Comparison of ENCODE assay signal across 12 cellular contexts in genomic region chr13:91162180-91162579, GRCh38.
DNase-seq lines count a peak whose midpoint lies in the region; ATAC-seq and TF ChIP-seq lines count a peak whose summit lies in the region.
"Had no signal": no experiment of that assay in that cellular context is flagged by ENCODE, and none has a peak within 500 bp of the region (broad histone marks: within the 10 kb centered on the region; RNA-seq: fewer than 3 reads in every experiment).

No MANE protein-coding gene starts in this region.

- no peak overlapping the region for H2BK12ac ChIP-seq in neuronal stem cell (ENCODE audit: low read length)

- H3K27ac ChIP-seq in VCaP (no peak overlapping the region), neuronal stem cell (replicated peaks; ENCODE audit: low read length) (no peak overlapping the region), tibial artery (no peak overlapping the region)
- no peak overlapping the region for H3K27ac ChIP-seq in naive thymus-derived CD4-positive, alpha-beta T cell (ENCODE audit: low read depth, low read length)
- H3K27ac ChIP-seq: colonic mucosa had no signal

- no peak overlapping the region for H3K14ac ChIP-seq in neuronal stem cell (ENCODE audit: low read length)

- no peak overlapping the region for H3K4me2 ChIP-seq in neuronal stem cell (ENCODE audit: insufficient read depth, low read length, poor library complexity, severe bottlenecking)

- WGBS in neuronal stem cell (ENCODE audit: extremely low coverage in 2 of 2, insufficient read length in 2 of 2, insufficient replicate concordance in 1 of 2), 2 donors, result no CpG with 5 or more reads among the region's 3 CpGs

- no peak overlapping the region for H3K23ac ChIP-seq in neuronal stem cell (ENCODE audit: low read depth, low read length, poor library complexity)

- DNase-seq in GM12864 (ENCODE audit: low read depth) (no peak), neuronal stem cell (ENCODE audit: low spot score) (no peak), left cardiac atrium (no peak), tibial artery (no peak)
- no peak for DNase-seq in naive thymus-derived CD4-positive, alpha-beta T cell
- DNase-seq: activated naive CD8-positive, alpha-beta T cell treated with anti-CD3 and anti-CD28 coated beads, Interleukin-2, amount 50 U/mL, for 24 hours; colonic mucosa; kidney glomerular epithelial cell; NCI-H1048; T1000 had no signal

- H3K27me3 ChIP-seq in neuronal stem cell (ENCODE audit: control insufficient read depth in 3 of 3, insufficient read depth in 3 of 3, low read depth in 1 of 3, low read length in 3 of 3), result no peaks in the 10 kb centered on the region
- no peaks in the 10 kb centered on the region for H3K27me3 ChIP-seq in naive thymus-derived CD4-positive, alpha-beta T cell (ENCODE audit: control insufficient read depth in 2 of 2, insufficient read depth in 2 of 2, low read length in 2 of 2)
- H3K27me3 ChIP-seq in tibial artery, result peaks cover 0 to 7% of the 10 kb centered on the region in 2 donors
- H3K27me3 ChIP-seq: colonic mucosa had no signal

- no peak overlapping the region for H2BK15ac ChIP-seq in neuronal stem cell (ENCODE audit: low read length)

- peak; percentile 49 for ATAC-seq in HG02798 (IDR thresholded peaks at IDR 0.05; ENCODE audit: poor library complexity, unreplicated experiment)
- no peak for ATAC-seq in left cardiac atrium
- ATAC-seq in naive thymus-derived CD4-positive, alpha-beta T cell, result no peak
- ATAC-seq: activated naive CD8-positive, alpha-beta T cell treated with anti-CD3 and anti-CD28 coated beads, Interleukin-2, amount 50 U/mL, for 24 hours had no signal

- TF ChIP-seq CTCF in GM12864 (IDR thresholded peaks at IDR 0.05; ENCODE audit: low read depth, low read length, missing control alignments) (peak; percentile 33), VCaP (conservative IDR thresholded peaks at IDR 0.05) (peak; percentile 52), tibial artery (IDR thresholded peaks at IDR 0.05) (no peak)

- H3K27me3 Mint-ChIP-seq in naive thymus-derived CD4-positive, alpha-beta T cell, result peaks cover 11 to 52% (median 19%) of the 10 kb centered on the region in 5 donors

- H3K4ac ChIP-seq in neuronal stem cell (ENCODE audit: low read length), result no peak overlapping the region

- H3K18ac ChIP-seq in neuronal stem cell (ENCODE audit: low read length), result no peak overlapping the region

- no peak overlapping the region for H3K9ac ChIP-seq in neuronal stem cell (ENCODE audit: low read depth, low read length, poor library complexity)

- no peak overlapping the region for H3K4me3 Mint-ChIP-seq in naive thymus-derived CD4-positive, alpha-beta T cell
- H3K4me3 Mint-ChIP-seq: activated naive CD8-positive, alpha-beta T cell treated with anti-CD3 and anti-CD28 coated beads, Interleukin-2, amount 50 U/mL, for 24 hours had no signal

- no peak overlapping the region for H3K27ac Mint-ChIP-seq in naive thymus-derived CD4-positive, alpha-beta T cell
- H3K27ac Mint-ChIP-seq: activated naive CD8-positive, alpha-beta T cell treated with anti-CD3 and anti-CD28 coated beads, Interleukin-2, amount 50 U/mL, for 24 hours had no signal

- POLR2A ChIA-PET in naive thymus-derived CD4-positive, alpha-beta T cell (lab: Charles Lee), result no interaction called here

- H3K4me1 ChIP-seq in neuronal stem cell (ENCODE audit: control insufficient read depth in 2 of 2, insufficient read depth in 1 of 2, low read depth in 1 of 2, low read length in 2 of 2) (no peaks in the 10 kb centered on the region), tibial artery (no peaks in the 10 kb centered on the region)
- H3K4me1 ChIP-seq in naive thymus-derived CD4-positive, alpha-beta T cell (ENCODE audit: control insufficient read depth in 2 of 2, insufficient read depth in 2 of 2, low read length in 2 of 2), result no peaks in the 10 kb centered on the region
- H3K4me1 ChIP-seq: colonic mucosa had no signal

- no peaks in the 10 kb centered on the region for H3K36me3 Mint-ChIP-seq in naive thymus-derived CD4-positive, alpha-beta T cell

- no peak overlapping the region for H2AK5ac ChIP-seq in neuronal stem cell (ENCODE audit: low read depth, low read length)

- H3K9me3 Mint-ChIP-seq in naive thymus-derived CD4-positive, alpha-beta T cell, result peaks cover 0 to 8% (median 0%) of the 10 kb centered on the region in 11 donors
- H3K9me3 Mint-ChIP-seq: activated naive CD8-positive, alpha-beta T cell treated with anti-CD3 and anti-CD28 coated beads, Interleukin-2, amount 50 U/mL, for 24 hours had no signal

- H3K4me3 ChIP-seq in GM12864 (ENCODE audit: low read depth, low read length) (no peak overlapping the region), neuronal stem cell (ENCODE audit: low read length in 2 of 2) (no peak overlapping the region), tibial artery (no peak overlapping the region)
- no peak overlapping the region for H3K4me3 ChIP-seq in naive thymus-derived CD4-positive, alpha-beta T cell (ENCODE audit: low read length)
- H3K4me3 ChIP-seq: colonic mucosa had no signal

- no peaks in the 10 kb centered on the region for H3K36me3 ChIP-seq in neuronal stem cell (replicated peaks in 1 of 2; ENCODE audit: control insufficient read depth in 2 of 2, insufficient read depth in 2 of 2, low read length in 2 of 2)
- no peaks in the 10 kb centered on the region for H3K36me3 ChIP-seq in naive thymus-derived CD4-positive, alpha-beta T cell (ENCODE audit: control insufficient read depth in 2 of 3, insufficient read depth in 3 of 3, low read length in 3 of 3)
- no peaks in the 10 kb centered on the region for H3K36me3 ChIP-seq in tibial artery
- H3K36me3 ChIP-seq: colonic mucosa had no signal

- no peak overlapping the region for H2AFZ ChIP-seq in neuronal stem cell (ENCODE audit: low read length)

- no peaks in the 10 kb centered on the region for H3K4me1 Mint-ChIP-seq in naive thymus-derived CD4-positive, alpha-beta T cell
- H3K4me1 Mint-ChIP-seq: activated naive CD8-positive, alpha-beta T cell treated with anti-CD3 and anti-CD28 coated beads, Interleukin-2, amount 50 U/mL, for 24 hours had no signal

- no peak overlapping the region for H4K91ac ChIP-seq in neuronal stem cell (ENCODE audit: low read depth, low read length, poor library complexity)

- intact Hi-C loops in left cardiac atrium (cut with DNase I) (no loop called here), tibial artery (cut with DNase I; ENCODE audit: low total_unique reads) (no loop called here)
- intact Hi-C loops in naive thymus-derived CD4-positive, alpha-beta T cell (cut with micrococcal nuclease), result no loop called here

- CTCF ChIA-PET in naive thymus-derived CD4-positive, alpha-beta T cell (lab: Charles Lee), result no interaction called here

- H2BK120ac ChIP-seq in neuronal stem cell (ENCODE audit: low read depth, low read length), result no peak overlapping the region

- peak overlapping the region; percentile 44 for H2BK5ac ChIP-seq in neuronal stem cell (ENCODE audit: low read length)

- H3K9me3 ChIP-seq in neuronal stem cell (replicated peaks in 1 of 2; ENCODE audit: control insufficient read depth in 2 of 2, insufficient read depth in 1 of 2, low read depth in 1 of 2, low read length in 2 of 2), result peaks cover 0 to 11% of the 10 kb centered on the region in 2 donors
- H3K9me3 ChIP-seq in naive thymus-derived CD4-positive, alpha-beta T cell (ENCODE audit: control insufficient read depth in 2 of 3, low read length in 3 of 3), result peaks cover 0 to 3% (median 0%) of the 10 kb centered on the region in 3 experiments
- no peaks in the 10 kb centered on the region for H3K9me3 ChIP-seq in tibial artery
- H3K9me3 ChIP-seq: colonic mucosa had no signal

- H3K79me1 ChIP-seq in neuronal stem cell (ENCODE audit: low read depth, low read length), result no peaks in the 10 kb centered on the region

- H4K8ac ChIP-seq in neuronal stem cell (ENCODE audit: low read depth, low read length), result no peak overlapping the region

Comparison
In these comparisons a context has a peak if more than half of its experiments do, and no peak if none do; other contexts are left out.
1. CTCF ChIP-seq: peak in GM12864 (single experiment) and VCaP (single experiment); none in tibial artery (0 of 2).